In the genomic region with DNA sequence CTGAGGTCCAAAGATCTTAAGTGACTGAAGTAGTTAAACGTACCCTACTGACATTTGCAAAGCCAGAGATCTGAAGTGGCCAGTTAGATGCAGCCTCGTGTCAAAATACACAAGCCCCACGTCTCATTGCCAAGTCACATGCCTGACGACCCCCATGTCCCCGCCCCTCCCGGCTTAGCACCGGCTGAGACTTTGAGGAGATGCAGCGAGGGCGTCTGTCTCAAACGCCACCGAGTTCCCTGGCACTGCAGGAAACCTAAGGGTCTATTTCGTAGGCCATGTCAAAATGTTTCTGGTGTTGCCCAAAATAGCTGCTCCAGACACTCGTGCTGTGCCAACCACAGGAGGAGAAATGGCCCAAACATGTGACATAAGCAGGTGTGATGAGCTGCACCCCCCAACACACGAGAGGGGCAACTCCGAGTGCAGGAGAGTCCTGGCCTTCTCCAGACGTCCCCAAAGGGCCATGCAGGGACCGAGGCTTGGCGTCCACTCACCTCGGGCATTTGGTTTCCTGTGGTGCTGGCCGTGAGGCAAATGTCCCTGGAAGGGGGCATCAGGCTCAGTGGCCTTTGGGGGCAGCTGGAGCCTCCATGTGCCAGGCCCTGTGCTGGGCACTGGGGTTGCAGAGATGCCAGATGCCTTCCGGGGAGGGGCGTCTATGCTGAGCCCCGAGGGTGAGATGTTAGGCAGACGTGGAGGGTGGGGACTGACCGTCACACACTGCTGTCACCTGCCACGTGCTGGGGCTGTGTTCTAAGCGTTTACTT, we compare ENCODE assay signal across 25 cellular contexts.
"Had no signal": no experiment of that assay in that cellular context is flagged by ENCODE, and none has a peak within 500 bp of the region (broad histone marks: within the 10 kb centered on the region; RNA-seq: fewer than 3 reads in every experiment).

No MANE protein-coding gene starts in this region.

- H3K27ac Mint-ChIP-seq: activated B cell treated with CpG ODN at 0.5 μM for 24 hours; activated naive CD4-positive, alpha-beta T cell treated with anti-CD3 and anti-CD28 coated beads, Interleukin-2, amount 10 ng/mL, durations not matched to agents 7 days and 5 days; activated naive CD8-positive, alpha-beta T cell treated with anti-CD3 and anti-CD28 coated beads, Interleukin-2, amount 50 U/mL, for 24 hours; activated T-helper 1 cell treated with anti-CD3 and anti-CD28 coated beads, Interleukin-12 subunit alpha, Interleukin-12 subunit beta, Interleukin-2, Interleukin-4 antibody, amounts not matched to agents 30 ng/mL and 10 ng/mL and 1 ng/mL, durations not matched to agents 14 hours and 24 hours and 36 hours; naive thymus-derived CD4-positive, alpha-beta T cell; T-helper 2 cell treated with Interferon-gamma antibody and Interleukin-4, amounts not matched to agents 5 μg/mL and 100 μg/mL, for 36 hours had no signal

- H3K4me3 ChIP-seq: colonic mucosa, left ventricle myocardium inferior, right atrium auricular region had no signal

- H3K27me3 ChIP-seq: colonic mucosa, right atrium auricular region had no signal

- ATAC-seq: activated naive CD8-positive, alpha-beta T cell treated with anti-CD3 and anti-CD28 coated beads, Interleukin-2, amount 50 U/mL, for 24 hours; effector memory CD8-positive, alpha-beta T cell; naive thymus-derived CD4-positive, alpha-beta T cell had no signal

- H3K4me1 ChIP-seq: colonic mucosa, parathyroid adenoma, right atrium auricular region had no signal

- H3K4me1 Mint-ChIP-seq: activated B cell treated with CpG ODN at 0.5 μM for 24 hours; activated naive CD4-positive, alpha-beta T cell treated with anti-CD3 and anti-CD28 coated beads, Interleukin-2, amount 10 ng/mL, durations not matched to agents 7 days and 5 days; activated naive CD8-positive, alpha-beta T cell treated with anti-CD3 and anti-CD28 coated beads, Interleukin-2, amount 50 U/mL, for 24 hours; immature natural killer cell; naive thymus-derived CD4-positive, alpha-beta T cell had no signal

- H3K4me3 Mint-ChIP-seq: activated B cell treated with CpG ODN at 0.5 μM for 24 hours; activated naive CD4-positive, alpha-beta T cell treated with anti-CD3 and anti-CD28 coated beads, Interleukin-2, amount 10 ng/mL, durations not matched to agents 7 days and 5 days; activated naive CD8-positive, alpha-beta T cell treated with anti-CD3 and anti-CD28 coated beads, Interleukin-2, amount 50 U/mL, for 24 hours; activated T-helper 1 cell treated with anti-CD3 and anti-CD28 coated beads, Interleukin-12 subunit alpha, Interleukin-12 subunit beta, Interleukin-2, Interleukin-4 antibody, amounts not matched to agents 30 ng/mL and 10 ng/mL and 1 ng/mL, durations not matched to agents 14 hours and 24 hours and 36 hours; effector memory CD8-positive, alpha-beta T cell; naive thymus-derived CD4-positive, alpha-beta T cell; T-helper 2 cell treated with Interferon-gamma antibody and Interleukin-4, amounts not matched to agents 5 μg/mL and 100 μg/mL, for 36 hours had no signal

- H3K27ac ChIP-seq: colonic mucosa, left ventricle myocardium inferior, parathyroid adenoma, right atrium auricular region had no signal

- H3K9me3 ChIP-seq: colonic mucosa, left ventricle myocardium inferior, right atrium auricular region had no signal

- DNase-seq: activated B cell treated with CpG ODN at 0.5 μM for 24 hours; activated CD4-positive, alpha-beta T cell treated with anti-CD3 and anti-CD28 coated beads for 4 hours; activated CD4-positive, alpha-beta T cell treated with anti-CD3 and anti-CD28 coated beads, Interleukin-2, amount 50 U/mL, for 4 hours; activated naive CD4-positive, alpha-beta T cell treated with anti-CD3 and anti-CD28 coated beads, Interleukin-2, amount 10 ng/mL, durations not matched to agents 7 days and 5 days; activated naive CD8-positive, alpha-beta T cell treated with anti-CD3 and anti-CD28 coated beads, Interleukin-2, amount 50 U/mL, for 24 hours; activated T-cell treated with anti-CD3 and anti-CD28 coated beads, Interleukin-2, amount 50 U/mL, for 1 hour; amygdala; colonic mucosa; effector memory CD8-positive, alpha-beta T cell; foreskin fibroblast; head of caudate nucleus; hippocampal formation; immature natural killer cell; kidney glomerular epithelial cell; left ventricle myocardium inferior; mammary epithelial cell; naive thymus-derived CD4-positive, alpha-beta T cell; occipital lobe; stimulated activated naive CD4-positive, alpha-beta T cell treated with Interleukin-2 at 50 U/mL for 16 hours; T-helper 1 cell; trophoblast cell had no signal

- H3K9me3 Mint-ChIP-seq: activated B cell treated with CpG ODN at 0.5 μM for 24 hours; activated naive CD8-positive, alpha-beta T cell treated with anti-CD3 and anti-CD28 coated beads, Interleukin-2, amount 50 U/mL, for 24 hours; activated T-helper 1 cell treated with anti-CD3 and anti-CD28 coated beads, Interleukin-12 subunit alpha, Interleukin-12 subunit beta, Interleukin-2, Interleukin-4 antibody, amounts not matched to agents 30 ng/mL and 10 ng/mL and 1 ng/mL, durations not matched to agents 14 hours and 24 hours and 36 hours; effector memory CD8-positive, alpha-beta T cell; T-helper 2 cell treated with Interferon-gamma antibody and Interleukin-4, amounts not matched to agents 5 μg/mL and 100 μg/mL, for 36 hours had no signal

- H3K36me3 ChIP-seq: colonic mucosa, left ventricle myocardium inferior, right atrium auricular region had no signal

- H3K36me3 Mint-ChIP-seq: activated naive CD4-positive, alpha-beta T cell treated with anti-CD3 and anti-CD28 coated beads, Interleukin-2, amount 10 ng/mL, durations not matched to agents 7 days and 5 days; immature natural killer cell had no signal
